In the genomic region with DNA sequence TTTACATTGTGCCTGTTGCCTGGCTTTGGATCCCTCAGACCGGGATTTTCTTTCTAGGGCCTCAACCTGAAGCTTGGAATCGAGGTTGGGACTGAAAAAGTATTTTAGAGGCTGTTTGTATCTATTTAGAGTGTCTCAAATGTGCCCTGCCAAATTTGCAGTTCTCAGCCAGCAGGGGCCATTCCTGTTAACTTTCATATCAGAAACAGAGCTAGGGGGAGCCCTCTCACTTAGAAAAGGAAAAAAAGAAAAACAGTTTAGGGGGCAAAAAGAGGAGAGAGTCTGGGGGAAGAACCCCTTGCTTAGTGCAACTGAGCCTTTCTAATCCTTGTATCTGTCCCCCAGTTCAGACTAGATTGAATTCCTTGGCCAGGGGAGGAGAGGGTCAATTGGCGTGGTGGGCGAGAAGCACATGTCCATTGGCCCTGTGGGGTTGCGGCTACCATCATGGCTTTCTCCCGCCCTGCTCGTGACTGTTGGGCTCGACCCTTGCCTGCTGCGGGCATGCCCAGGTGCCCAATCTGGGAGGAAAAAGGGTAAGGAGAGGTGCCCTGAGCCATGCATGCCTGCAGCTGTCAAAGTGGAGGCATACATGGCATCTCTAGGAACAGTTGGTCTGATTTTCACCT, we compare ENCODE assay signal across 15 cellular contexts.
DNase-seq lines count a peak whose midpoint lies in the region; ATAC-seq and TF ChIP-seq lines count a peak whose summit lies in the region.
"Had no signal": no experiment of that assay in that cellular context is flagged by ENCODE, and none has a peak within 500 bp of the region (broad histone marks: within the 10 kb centered on the region; RNA-seq: fewer than 3 reads in every experiment).

No MANE protein-coding gene starts in this region.

- H4K20me1 ChIP-seq in Loucy (ENCODE audit: insufficient read depth, low read length, poor library complexity, severe bottlenecking), result no peaks in the 10 kb centered on the region

- DNase-seq in NCI-H748 (lab: John Stamatoyannopoulos, UW; ENCODE audit: unreplicated experiment) (peak; percentile 4), NCI-H748 treated with DMSO at 0.1 percent for 48 hours (lab: John Stamatoyannopoulos, UW) (no peak), chondrocyte (ENCODE audit: low spot score) (no peak), retinal pigment epithelial cell (ENCODE audit: low read depth) (no peak), KG1 (lab: John Stamatoyannopoulos, UW) (no peak)
- DNase-seq: activated CD8-positive, alpha-beta T cell treated with anti-CD3 and anti-CD28 coated beads for 36 hours; activated effector memory CD4-positive, alpha-beta T cell treated with Interleukin-2 at 50 U/mL for 16 hours; NCI-H1092; NCI-H510A treated with DMSO at 0.1 percent for 48 hours; SHP77 treated with DMSO at 0.1 percent for 48 hours had no signal

- TF ChIP-seq CTCF in Loucy (conservative IDR thresholded peaks at IDR 0.05; ENCODE audit: low read length), result peak; percentile 68
- peak; percentile 34 for TF ChIP-seq CTCF in chondrocyte (IDR thresholded peaks at IDR 0.05)
- peak; percentile 28 for TF ChIP-seq CTCF in retinal pigment epithelial cell (conservative IDR thresholded peaks at IDR 0.05; ENCODE audit: low read depth, low read length)

- no peak overlapping the region for H3K4me3 Mint-ChIP-seq in chondrocyte (ENCODE audit: unreplicated experiment)
- H3K4me3 Mint-ChIP-seq: activated CD8-positive, alpha-beta T cell treated with anti-CD3 and anti-CD28 coated beads for 36 hours had no signal

- H3K27ac Mint-ChIP-seq in chondrocyte (ENCODE audit: unreplicated experiment), result no peak overlapping the region
- H3K27ac Mint-ChIP-seq: activated CD8-positive, alpha-beta T cell treated with anti-CD3 and anti-CD28 coated beads for 36 hours had no signal

- ATAC-seq in HG03039 (IDR thresholded peaks at IDR 0.05; ENCODE audit: unreplicated experiment) (no peak), GM19467 (IDR thresholded peaks at IDR 0.05; ENCODE audit: unreplicated experiment) (no peak)
- ATAC-seq: activated CD8-positive, alpha-beta T cell treated with anti-CD3 and anti-CD28 coated beads for 36 hours; gastroesophageal sphincter had no signal

- H3K9me2 ChIP-seq in Loucy (replicated peaks; ENCODE audit: low read depth, low read length), result no peaks in the 10 kb centered on the region

- peaks cover 5% of the 10 kb centered on the region for H3K36me3 Mint-ChIP-seq in chondrocyte (ENCODE audit: low read depth)

- H3K4me1 ChIP-seq in Loucy (ENCODE audit: insufficient read depth, low read length, poor library complexity, severe bottlenecking), result no peaks in the 10 kb centered on the region
- H3K4me1 ChIP-seq: gastroesophageal sphincter had no signal

- no peak overlapping the region for H3K9ac ChIP-seq in Loucy (ENCODE audit: low read depth, low read length, poor library complexity, severe bottlenecking)

- H3K4me2 ChIP-seq in Loucy (ENCODE audit: low read depth, low read length, poor library complexity, severe bottlenecking), result no peak overlapping the region

- H3K27me3 Mint-ChIP-seq in chondrocyte (ENCODE audit: low read depth), result no peaks in the 10 kb centered on the region
- H3K27me3 Mint-ChIP-seq: activated CD8-positive, alpha-beta T cell treated with anti-CD3 and anti-CD28 coated beads for 36 hours had no signal

- H3K4me3 ChIP-seq in Loucy (ENCODE audit: low read length, poor library complexity, severe bottlenecking) (no peak overlapping the region), retinal pigment epithelial cell (ENCODE audit: low read length) (no peak overlapping the region)
- H3K4me3 ChIP-seq: gastroesophageal sphincter, thoracic aorta had no signal

- H2AFZ ChIP-seq in Loucy (ENCODE audit: low read length), result peak overlapping the region; percentile 30

- H3F3A ChIP-seq in Loucy (ENCODE audit: low read depth), result no peaks in the 10 kb centered on the region

- H3K9me3 Mint-ChIP-seq in chondrocyte (ENCODE audit: low read depth), result no peaks in the 10 kb centered on the region
- H3K9me3 Mint-ChIP-seq: activated CD8-positive, alpha-beta T cell treated with anti-CD3 and anti-CD28 coated beads for 36 hours had no signal

- no peaks in the 10 kb centered on the region for H3K27me3 ChIP-seq in Loucy (ENCODE audit: insufficient read depth, low read length, poor library complexity, severe bottlenecking)
- H3K27me3 ChIP-seq: gastroesophageal sphincter had no signal

- no peaks in the 10 kb centered on the region for H3K9me3 ChIP-seq in Loucy (ENCODE audit: insufficient read depth, low read depth, low read length)
- H3K9me3 ChIP-seq: gastroesophageal sphincter, thoracic aorta had no signal

- no peaks in the 10 kb centered on the region for H3K79me2 ChIP-seq in Loucy (ENCODE audit: insufficient read depth, low read length)

- H3K4me1 Mint-ChIP-seq in chondrocyte (ENCODE audit: low read depth), result no peaks in the 10 kb centered on the region

- no peaks in the 10 kb centered on the region for H3K36me3 ChIP-seq in Loucy (ENCODE audit: insufficient read depth, low read length)
- H3K36me3 ChIP-seq: thoracic aorta had no signal
